Comparison of ENCODE assay signal across 8 cellular contexts in genomic region chr2:101253713-101254085, GRCh38. TPM values are rescaled to one million over a fixed set of nuclear protein-coding genes. Genes with fewer than 3 reads are reported as not detected.
DNase-seq lines count a peak whose midpoint lies in the region; ATAC-seq and TF ChIP-seq lines count a peak whose summit lies in the region.

No MANE protein-coding gene starts in this region.

- peak overlapping the region; percentile 92 to 98 (median 97) for H3K4me3 Mint-ChIP-seq in T-cell

- H3K27ac ChIP-seq in gastrocnemius medialis, result peak overlapping the region; percentile 81 to 100 (median 94)

- peak; percentile 33 for DNase-seq in GM12865 (ENCODE audit: low read depth)
- peak in 3 of 34 experiments; percentile 3 to 10 (median 5) for DNase-seq in T-cell
- DNase-seq in fibroblast of pulmonary artery (ENCODE audit: low read depth), result no peak
- no peak for DNase-seq in gastrocnemius medialis
- no peak for DNase-seq in NCI-H187 (lab: John Stamatoyannopoulos, UW)
- no peak for DNase-seq in GM19238 (ENCODE audit: insufficient read length, low spot score)
- DNase-seq in DMS53 treated with DMSO at 0.1 percent for 48 hours (lab: John Stamatoyannopoulos, UW; ENCODE audit: unreplicated experiment), result no peak
- no peak for DNase-seq in HuH-7 (ENCODE audit: low spot score)

- peak overlapping the region; percentile 92 to 96 for H3K27ac Mint-ChIP-seq in T-cell

- no peaks in the 10 kb centered on the region for H3K27me3 Mint-ChIP-seq in T-cell

- peaks cover 17 to 31% of the 10 kb centered on the region in 2 donors for H3K4me1 ChIP-seq in gastrocnemius medialis

- H3K27me3 ChIP-seq in gastrocnemius medialis, result no peaks in the 10 kb centered on the region

- peak in 1 of 4 experiments; percentile 1 for ATAC-seq in T-cell (replicated peaks in 1 of 4)
- no peak for ATAC-seq in gastrocnemius medialis

- H3K9me3 Mint-ChIP-seq in T-cell, result no peaks in the 10 kb centered on the region

- intact Hi-C loops in gastrocnemius medialis (cut with DNase I; ENCODE audit: low total_unique reads), result no loop called here

- peaks cover 15% of the 10 kb centered on the region for H3K36me3 Mint-ChIP-seq in T-cell

- in situ Hi-C loops in gastrocnemius medialis (cut with MboI; ENCODE audit: low sequenced_read_pairs in 4 of 4), result loop anchor here in 1 of 4 donors (10.0 kb wide), 1 partner anchor 51 kb away; the partner anchor contains the start of gene RNF149

- H3K4me3 ChIP-seq in GM12865 (ENCODE audit: low read depth, low read length) (peak overlapping the region; percentile 86), fibroblast of pulmonary artery (replicated peaks; ENCODE audit: low read depth, low read length) (peak overlapping the region; percentile 88), gastrocnemius medialis (peak overlapping the region; percentile 72 to 99 (median 84))

- no peaks in the 10 kb centered on the region for H3K9me3 ChIP-seq in gastrocnemius medialis

- H3K36me3 ChIP-seq in gastrocnemius medialis, result peaks cover 0 to 5% of the 10 kb centered on the region in 2 donors

- peaks cover 47 to 58% (median 57%) of the 10 kb centered on the region in 3 donors for H3K4me1 Mint-ChIP-seq in T-cell

- TF ChIP-seq POLR2A in gastrocnemius medialis (IDR thresholded peaks at IDR 0.05), result no peak

- CTCF ChIA-PET in T-cell (lab: Charles Lee), result interaction anchor here (0.6 to 2.1 kb wide), 11 partner anchors 9 to 1841 kb away, joined by 3 to 7 read pairs (median 4); partner anchors contain the start of gene RPL31 (in 1 of the 2)

- TF ChIP-seq CTCF in GM12865 (IDR thresholded peaks at IDR 0.05; ENCODE audit: insufficient read depth, low read depth, low read length, missing control alignments) (no peak), fibroblast of pulmonary artery (IDR thresholded peaks at IDR 0.05; ENCODE audit: low read length, missing control alignments) (no peak), gastrocnemius medialis (IDR thresholded peaks at IDR 0.05 in 4 of 5, conservative IDR thresholded peaks at IDR 0.05 in 1 of 5) (no peak)

- POLR2A ChIA-PET in T-cell (lab: Charles Lee), result interaction anchor here (0.6 to 1.3 kb wide), 11 partner anchors 9 to 325 kb away, joined by 3 to 6 read pairs (median 3); partner anchors contain the start of gene RPL31 (in 1 of the 2)

RNA-seq across cellular contexts. Expression of gene CNOT11, which starts 1.0 kb away (rescaled TPM):
- total RNA-seq in T-cell (10 to 100 TPM; 45.8 to 52.5 (median 50.7) TPM), gastrocnemius medialis (10 to 100 TPM; 31.2 to 42.0 (median 35.5) TPM)

RNA-seq across cellular contexts. Expression of gene RNF149, which starts 54.8 kb away (rescaled TPM):
- total RNA-seq in T-cell (100 to 1,000 TPM; 114 to 139 (median 123) TPM), gastrocnemius medialis (10 to 100 TPM; 14.7 to 27.7 (median 18.5) TPM)

Comparison
In these comparisons a context has a peak if more than half of its experiments do, and no peak if none do; other contexts are left out.
1. RNA of gene RNF149, which starts 54.8 kb away (total RNA-seq): 114 to 139 TPM in T-cell; 14.7 to 27.7 TPM in gastrocnemius medialis; every median in the first group is over 4 times any median in the second.
2. Peak in every context shown above with its lines, with median percentiles within 50 percentile points of each other: H3K4me3 ChIP-seq.